19 cellular contexts compared by ENCODE assay signal in genomic region chr5:10411336-10411735, GRCh38.
DNase-seq lines count a peak whose midpoint lies in the region; ATAC-seq lines count a peak whose summit lies in the region.
"Had no signal": no experiment of that assay in that cellular context is flagged by ENCODE, and none has a peak within 500 bp of the region (broad histone marks: within the 10 kb centered on the region; RNA-seq: fewer than 3 reads in every experiment).

No MANE protein-coding gene starts in this region.

- DNase-seq in stimulated activated naive CD8-positive, alpha-beta T cell treated with anti-CD3 and anti-CD28 coated beads, Interleukin-15, Interleukin-2, amounts not matched to agents 100 U/mL and 50 U/mL, for 24 hours, result no peak
- no peak for DNase-seq in stimulated activated naive CD8-positive, alpha-beta T cell treated with anti-CD3 and anti-CD28 coated beads, Interleukin-15, amount 100 ng/mL, for 72 hours
- no peak for DNase-seq in activated naive CD8-positive, alpha-beta T cell treated with anti-CD3 and anti-CD28 coated beads, Interleukin-2, amount 50 U/mL, for 24 hours
- no peak for DNase-seq in activated CD4-positive, CD25-positive, alpha-beta regulatory T cell treated with anti-CD3 and anti-CD28 coated beads, Interleukin-2, amount 50 U/mL, for 72 hours
- no peak for DNase-seq in COLO668 (lab: John Stamatoyannopoulos, UW; ENCODE audit: unreplicated experiment)
- DNase-seq: AML-193; CD4-positive, alpha-beta T cell; CD8-positive, alpha-beta T cell; COR-L47; DMS 273 treated with DMSO at 0.1 percent for 48 hours; DMS153; DMS53; DMS79; DND-41; EL; GDM1 had no signal

- ATAC-seq in stimulated activated naive CD8-positive, alpha-beta T cell treated with anti-CD3 and anti-CD28 coated beads, Interleukin-15, Interleukin-2, amounts not matched to agents 100 U/mL and 50 U/mL, for 24 hours, result peak; percentile 77
- no peak for ATAC-seq in stimulated activated naive CD8-positive, alpha-beta T cell treated with anti-CD3 and anti-CD28 coated beads, Interleukin-15, amount 100 ng/mL, for 72 hours
- ATAC-seq in activated naive CD8-positive, alpha-beta T cell treated with anti-CD3 and anti-CD28 coated beads, Interleukin-2, amount 50 U/mL, for 24 hours, result peak; percentile 69
- ATAC-seq: A549; CD8-positive, alpha-beta T cell; GM12878 had no signal

- H3K27ac Mint-ChIP-seq in stimulated activated naive CD8-positive, alpha-beta T cell treated with anti-CD3 and anti-CD28 coated beads, Interleukin-15, amount 100 ng/mL, for 72 hours, result no peak overlapping the region
- H3K27ac Mint-ChIP-seq in activated naive CD8-positive, alpha-beta T cell treated with anti-CD3 and anti-CD28 coated beads, Interleukin-2, amount 50 U/mL, for 24 hours, result peak overlapping the region; percentile 14
- H3K27ac Mint-ChIP-seq: B cell; CD4-positive, alpha-beta T cell; CD8-positive, alpha-beta T cell had no signal

- no peaks in the 10 kb centered on the region for H3K4me1 Mint-ChIP-seq in stimulated activated naive CD8-positive, alpha-beta T cell treated with anti-CD3 and anti-CD28 coated beads, Interleukin-15, amount 100 ng/mL, for 72 hours
- peaks cover 10% of the 10 kb centered on the region for H3K4me1 Mint-ChIP-seq in activated naive CD8-positive, alpha-beta T cell treated with anti-CD3 and anti-CD28 coated beads, Interleukin-2, amount 50 U/mL, for 24 hours
- H3K4me1 Mint-ChIP-seq: B cell had no signal

- no peaks in the 10 kb centered on the region for H3K27me3 Mint-ChIP-seq in stimulated activated naive CD8-positive, alpha-beta T cell treated with anti-CD3 and anti-CD28 coated beads, Interleukin-15, amount 100 ng/mL, for 72 hours
- no peaks in the 10 kb centered on the region for H3K27me3 Mint-ChIP-seq in activated naive CD8-positive, alpha-beta T cell treated with anti-CD3 and anti-CD28 coated beads, Interleukin-2, amount 50 U/mL, for 24 hours
- H3K27me3 Mint-ChIP-seq: B cell; CD4-positive, alpha-beta T cell had no signal

- no peaks in the 10 kb centered on the region for H3K9me3 Mint-ChIP-seq in stimulated activated naive CD8-positive, alpha-beta T cell treated with anti-CD3 and anti-CD28 coated beads, Interleukin-15, amount 100 ng/mL, for 72 hours
- no peaks in the 10 kb centered on the region for H3K9me3 Mint-ChIP-seq in activated naive CD8-positive, alpha-beta T cell treated with anti-CD3 and anti-CD28 coated beads, Interleukin-2, amount 50 U/mL, for 24 hours
- H3K9me3 Mint-ChIP-seq: CD4-positive, alpha-beta T cell; CD8-positive, alpha-beta T cell had no signal

- peaks cover 59% of the 10 kb centered on the region for H3K36me3 Mint-ChIP-seq in activated naive CD8-positive, alpha-beta T cell treated with anti-CD3 and anti-CD28 coated beads, Interleukin-2, amount 50 U/mL, for 24 hours (ENCODE audit: low read depth)

- no peak overlapping the region for H3K4me3 Mint-ChIP-seq in stimulated activated naive CD8-positive, alpha-beta T cell treated with anti-CD3 and anti-CD28 coated beads, Interleukin-15, amount 100 ng/mL, for 72 hours
- H3K4me3 Mint-ChIP-seq in activated naive CD8-positive, alpha-beta T cell treated with anti-CD3 and anti-CD28 coated beads, Interleukin-2, amount 50 U/mL, for 24 hours, result no peak overlapping the region
- H3K4me3 Mint-ChIP-seq: B cell; CD4-positive, alpha-beta T cell; CD8-positive, alpha-beta T cell had no signal
